ENCODE assay signal across 19 cellular contexts in genomic region chr1:164188507-164188906, GRCh38.
DNase-seq lines count a peak whose midpoint lies in the region; ATAC-seq and TF ChIP-seq lines count a peak whose summit lies in the region.
"Had no signal": no experiment of that assay in that cellular context is flagged by ENCODE, and none has a peak within 500 bp of the region (broad histone marks: within the 10 kb centered on the region; RNA-seq: fewer than 3 reads in every experiment).

No MANE protein-coding gene starts in this region.

- H2BK120ac ChIP-seq in mesendoderm (ENCODE audit: low read depth, low read length), result no peak overlapping the region

- no peaks in the 10 kb centered on the region for H3K9me2 ChIP-seq in Karpas-422 (replicated peaks; ENCODE audit: insufficient read depth, low read length)

- no peak overlapping the region for H4K5ac ChIP-seq in mesendoderm (ENCODE audit: low read length)

- H3K27ac ChIP-seq in mesendoderm (ENCODE audit: low read depth, low read length) (no peak overlapping the region), left ventricle myocardium inferior (replicated peaks) (no peak overlapping the region), Karpas-422 (ENCODE audit: low read length) (no peak overlapping the region), lower lobe of right lung (no peak overlapping the region)
- H3K27ac ChIP-seq: C4-2B, SK-N-MC had no signal

- H3K4me3 ChIP-seq in NT2/D1 (ENCODE audit: insufficient read length, low read depth), result no peak overlapping the region
- no peak overlapping the region for H3K4me3 ChIP-seq in mesendoderm (ENCODE audit: low read length)
- H3K4me3 ChIP-seq in left ventricle myocardium inferior, result no peak overlapping the region
- no peak overlapping the region for H3K4me3 ChIP-seq in Karpas-422 (ENCODE audit: low read length)
- H3K4me3 ChIP-seq in lower lobe of right lung, result no peak overlapping the region
- H3K4me3 ChIP-seq: SK-N-MC had no signal

- H3K27me3 ChIP-seq in NT2/D1 (ENCODE audit: insufficient read depth, insufficient read length) (no peaks in the 10 kb centered on the region), mesendoderm (ENCODE audit: insufficient read depth, low read length, poor library complexity) (no peaks in the 10 kb centered on the region), left ventricle myocardium inferior (ENCODE audit: low read depth) (no peaks in the 10 kb centered on the region), Karpas-422 (ENCODE audit: low read length) (no peaks in the 10 kb centered on the region), lower lobe of right lung (ENCODE audit: low read depth) (no peaks in the 10 kb centered on the region)

- no peak overlapping the region for H3K4ac ChIP-seq in mesendoderm (ENCODE audit: low read depth, low read length)

- H3K9me3 ChIP-seq in NT2/D1 (ENCODE audit: insufficient read depth, low read length), result no peaks in the 10 kb centered on the region
- peaks cover 7% of the 10 kb centered on the region for H3K9me3 ChIP-seq in left ventricle myocardium inferior (replicated peaks)
- peaks cover 5% of the 10 kb centered on the region; the same call in 1 of the 2 replicates for H3K9me3 ChIP-seq in Karpas-422 (ENCODE audit: low read length)
- H3K9me3 ChIP-seq in lower lobe of right lung, result no peaks in the 10 kb centered on the region

- no peak overlapping the region for H4K8ac ChIP-seq in mesendoderm (ENCODE audit: low read depth, low read length)

- H3K79me2 ChIP-seq in mesendoderm (ENCODE audit: control insufficient read depth, insufficient read depth, low read length), result no peaks in the 10 kb centered on the region
- no peaks in the 10 kb centered on the region for H3K79me2 ChIP-seq in Karpas-422 (ENCODE audit: low read length)

- no peak overlapping the region for H3K23ac ChIP-seq in mesendoderm (ENCODE audit: low read length)

- no peaks in the 10 kb centered on the region for H4K20me1 ChIP-seq in Karpas-422 (ENCODE audit: insufficient read depth, low read depth, low read length)

- H2BK15ac ChIP-seq in mesendoderm (replicated peaks; ENCODE audit: low read depth), result no peak overlapping the region

- intact Hi-C loops in left ventricle myocardium inferior (cut with micrococcal nuclease) (no loop called here), lower lobe of right lung (cut with DNase I) (no loop called here)

- no CpG with 5 or more reads among the region's 4 CpGs for WGBS in mesendoderm (ENCODE audit: extremely low coverage, insufficient coverage, low lambda C conversion rate)

- no peak overlapping the region for H2AFZ ChIP-seq in Karpas-422 (ENCODE audit: low read length)

- H3K9ac ChIP-seq in NT2/D1 (ENCODE audit: insufficient read length, low read depth) (no peak overlapping the region), mesendoderm (ENCODE audit: low read length) (no peak overlapping the region), Karpas-422 (ENCODE audit: low read length) (no peak overlapping the region)

- no peak overlapping the region for H3K18ac ChIP-seq in mesendoderm (ENCODE audit: low read length)

- ATAC-seq in HG03439 (IDR thresholded peaks at IDR 0.05; ENCODE audit: unreplicated experiment), result no peak
- no peak for ATAC-seq in lower lobe of right lung

- TF ChIP-seq CTCF in left ventricle myocardium inferior (IDR thresholded peaks at IDR 0.05; ENCODE audit: borderline replicate concordance), result no peak
- no peak for TF ChIP-seq CTCF in lower lobe of right lung (IDR thresholded peaks at IDR 0.05)

- DNase-seq in SHP77 (lab: John Stamatoyannopoulos, UW) (peak; percentile 32 to 34), SHP77 treated with DMSO at 0.1 percent for 48 hours (lab: John Stamatoyannopoulos, UW) (no peak), NT2/D1 (ENCODE audit: low read depth, low spot score) (peak; percentile 30), mesendoderm (peak; percentile 2), left ventricle myocardium inferior (no peak), Karpas-422 (no peak), lower lobe of right lung (no peak)
- DNase-seq: COR-L47; DMS153; EL; H7; Kasumi-1; NCI-H1417; NCI-H2081; NCI-H524 treated with DMSO at 0.1 percent for 48 hours; NK-92 treated with Interleukin-12 subunit alpha and Interleukin-12 subunit beta, amount 100 ng/mL, for 24 hours had no signal

- H3K4me2 ChIP-seq in mesendoderm (ENCODE audit: low read length) (no peak overlapping the region), Karpas-422 (ENCODE audit: low read depth, low read length, poor library complexity, severe bottlenecking) (no peak overlapping the region)

- no peaks in the 10 kb centered on the region for H3K4me1 ChIP-seq in NT2/D1 (ENCODE audit: insufficient read depth, insufficient read length)
- H3K4me1 ChIP-seq in mesendoderm (ENCODE audit: control insufficient read depth, low read depth, low read length), result no peaks in the 10 kb centered on the region
- no peaks in the 10 kb centered on the region for H3K4me1 ChIP-seq in left ventricle myocardium inferior
- H3K4me1 ChIP-seq in Karpas-422 (ENCODE audit: low read length), result no peaks in the 10 kb centered on the region
- no peaks in the 10 kb centered on the region for H3K4me1 ChIP-seq in lower lobe of right lung

- no peaks in the 10 kb centered on the region for H3K79me1 ChIP-seq in mesendoderm (ENCODE audit: low read length)

- H2BK5ac ChIP-seq in mesendoderm (ENCODE audit: low read length), result no peak overlapping the region

- no peak overlapping the region for H2AK5ac ChIP-seq in mesendoderm (ENCODE audit: low read length)

- H3K36me3 ChIP-seq in NT2/D1 (ENCODE audit: insufficient read depth, insufficient read length, low read length), result no peaks in the 10 kb centered on the region
- H3K36me3 ChIP-seq in mesendoderm (ENCODE audit: control insufficient read depth, insufficient read depth, low read length), result no peaks in the 10 kb centered on the region
- no peaks in the 10 kb centered on the region for H3K36me3 ChIP-seq in left ventricle myocardium inferior
- no peaks in the 10 kb centered on the region for H3K36me3 ChIP-seq in Karpas-422 (ENCODE audit: insufficient read depth, low read length)
- no peaks in the 10 kb centered on the region for H3K36me3 ChIP-seq in lower lobe of right lung

- no peak overlapping the region for H3K56ac ChIP-seq in mesendoderm (ENCODE audit: low read length)

Comparison
In these comparisons a context has a peak if more than half of its experiments do, and no peak if none do; other contexts are left out.
1. DNase-seq: peak in SHP77 (2 of 2), NT2/D1 (single experiment) and mesendoderm (single experiment); none in SHP77 treated with DMSO at 0.1 percent for 48 hours (single experiment), left ventricle myocardium inferior (single experiment), Karpas-422 (single experiment) and lower lobe of right lung (single experiment).